Comparison of ENCODE assay signal across 1 cellular context in genomic region chr4:156193800-156194199, GRCh38.
A peak's percentile ranks its signal among the peaks of the same experiment; 100 is the strongest.
TF ChIP-seq lines count a peak whose summit lies in the region.

No MANE protein-coding gene starts in this region.

TF ChIP-seq in IMR-90, 13 proteins besides CTCF, POLR2A, EP300 and RAD21 (continued from another document):
- TF ChIP-seq MXI1 (IDR thresholded peaks at IDR 0.05; ENCODE audit: borderline replicate concordance, low read depth, low read length) = no peak
- TF ChIP-seq CEBPB (IDR thresholded peaks at IDR 0.05; ENCODE audit: low read depth, low read length) = peak; percentile 72
- TF ChIP-seq BHLHE40 (IDR thresholded peaks at IDR 0.05; ENCODE audit: low read depth, low read length) = no peak
- no peak for TF ChIP-seq NFE2L2 (IDR thresholded peaks at IDR 0.05; ENCODE audit: low read depth, low read length)
